ENCODE assay signal across 8 cellular contexts in the genomic region with DNA sequence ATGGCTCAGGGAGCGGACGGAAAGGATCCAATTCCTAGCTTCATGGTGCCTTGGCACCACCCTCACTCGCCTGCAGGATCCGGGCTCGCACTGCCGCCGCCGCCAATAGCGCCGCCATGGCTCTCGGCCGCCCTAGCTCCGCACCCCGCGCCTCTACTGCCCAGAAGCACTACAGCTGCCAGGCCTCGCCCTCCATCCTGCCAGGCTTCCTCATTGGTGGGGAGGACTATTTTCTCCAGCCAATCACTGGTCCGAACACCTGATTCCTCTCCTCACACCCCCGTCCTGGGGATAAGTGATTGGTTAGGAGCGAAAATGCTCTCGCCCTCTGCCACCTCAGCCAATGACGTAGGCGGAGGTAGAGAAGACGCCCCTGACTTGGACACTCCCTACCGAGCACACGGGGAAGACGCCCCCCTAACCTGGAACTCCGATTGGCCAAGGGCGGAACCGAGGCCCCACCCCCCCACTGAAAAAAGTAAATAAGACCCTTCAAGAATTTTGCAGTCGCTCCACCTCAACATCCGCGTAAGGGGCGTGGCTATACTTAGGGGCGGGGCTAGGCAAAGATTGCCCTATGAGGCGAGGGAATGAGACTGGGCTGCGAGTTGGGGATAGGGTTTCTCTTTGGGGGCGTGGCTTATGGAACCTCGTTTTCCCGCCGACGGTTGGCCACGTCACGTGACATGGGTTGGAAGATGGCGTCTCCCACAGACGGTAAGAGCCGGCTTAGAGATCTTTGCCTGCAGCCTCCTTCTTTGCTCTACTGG. TPM values are rescaled to one million over a fixed set of nuclear protein-coding genes. Genes with fewer than 3 reads are reported as not detected.
A peak's percentile ranks its signal among the peaks of the same experiment; 100 is the strongest.
DNase-seq lines count a peak whose midpoint lies in the region; ATAC-seq and TF ChIP-seq lines count a peak whose summit lies in the region.

A gene (minus strand): TSS at position 177 of the 770 bp plus-strand sequence. CDS start 59 bp downstream, at position 118.
A gene with protein sequence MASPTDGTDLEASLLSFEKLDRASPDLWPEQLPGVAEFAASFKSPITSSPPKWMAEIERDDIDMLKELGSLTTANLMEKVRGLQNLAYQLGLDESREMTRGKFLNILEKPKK (plus strand): TSS at position 680 of the 770 bp plus-strand sequence. CDS start 19 bp downstream, at position 699.

- POLR2A ChIA-PET in activated B cell treated with CpG ODN at 0.5 μM for 24 hours (lab: Charles Lee), result interaction anchor here (0.6 to 0.9 kb wide), 3 partner anchors 317 to 1026 kb away, joined by 3 to 5 read pairs (median 3); a partner anchor contains a TSS

- H3K27me3 Mint-ChIP-seq in activated B cell treated with CpG ODN at 0.5 μM for 24 hours (no peaks in the 10 kb centered on the region), immature natural killer cell (ENCODE audit: low read depth in 3 of 3) (peaks cover 6 to 14% (median 8%) of the 10 kb centered on the region in 3 donors)

- peak within 1 kb of the TSS; percentile 93 for H3K27ac Mint-ChIP-seq in activated B cell treated with CpG ODN at 0.5 μM for 24 hours
- peak within 1 kb of the TSS; percentile 81 to 97 (median 92) for H3K27ac Mint-ChIP-seq in immature natural killer cell

- H3K36me3 Mint-ChIP-seq in activated B cell treated with CpG ODN at 0.5 μM for 24 hours (ENCODE audit: low read depth), result peaks cover 18% of the 10 kb centered on the region
- peaks cover 0 to 10% (median 5%) of the 10 kb centered on the region in 3 donors for H3K36me3 Mint-ChIP-seq in immature natural killer cell

- H3K4me3 Mint-ChIP-seq in activated B cell treated with CpG ODN at 0.5 μM for 24 hours (peak within 1 kb of the TSS; percentile 99), immature natural killer cell (peak within 1 kb of the TSS; percentile 94 to 100 (median 96))

- intact Hi-C loops in activated B cell treated with CpG ODN at 0.5 μM for 24 hours (cut with micrococcal nuclease), result loop anchor here (1.0 to 10.0 kb wide), 10 partner anchors 65 to 1057 kb away; a partner anchor contains a TSS

- H3K9me3 Mint-ChIP-seq in activated B cell treated with CpG ODN at 0.5 μM for 24 hours, result no peaks in the 10 kb centered on the region
- H3K9me3 Mint-ChIP-seq in immature natural killer cell, result no peaks in the 10 kb centered on the region

- DNase-seq in AG10803 (ENCODE audit: low read depth) (peak; percentile 100), NCI-H345 (lab: John Stamatoyannopoulos, UW) (peak; percentile 100), activated B cell treated with CpG ODN at 0.5 μM for 24 hours (peak; percentile 94), caudate nucleus (lab: John Stamatoyannopoulos, UW) (peak; percentile 96 to 100 (median 100)), immature natural killer cell (peak; percentile 99 to 100 (median 100)), smooth muscle cell of the brain vasculature (ENCODE audit: low read depth, low spot score) (peak; percentile 100)

- TF ChIP-seq CTCF in AG10803 (conservative IDR thresholded peaks at IDR 0.05; ENCODE audit: low read length), result no peak
- TF ChIP-seq CTCF in activated B cell treated with CpG ODN at 0.5 μM for 24 hours (IDR thresholded peaks at IDR 0.05), result no peak

- H3K27ac ChIP-seq in caudate nucleus (ENCODE audit: low read depth, low read length), result peak within 1 kb of the TSS; percentile 92

- ATAC-seq in GM19023 (IDR thresholded peaks at IDR 0.05; ENCODE audit: unreplicated experiment) (peak; percentile 94), HG03280 (IDR thresholded peaks at IDR 0.05; ENCODE audit: unreplicated experiment) (peak; percentile 90), activated B cell treated with CpG ODN at 0.5 μM for 24 hours (ENCODE audit: low read depth) (peak; percentile 87)

- CTCF ChIA-PET in activated B cell treated with CpG ODN at 0.5 μM for 24 hours (lab: Charles Lee), result no interaction called here

- peak within 1 kb of the TSS; percentile 92 for H3K4me3 ChIP-seq in AG10803 (ENCODE audit: low read length)

- H3K4me1 Mint-ChIP-seq in activated B cell treated with CpG ODN at 0.5 μM for 24 hours, result peaks cover 37% of the 10 kb centered on the region
- H3K4me1 Mint-ChIP-seq in immature natural killer cell, result peaks cover 39 to 54% of the 10 kb centered on the region in 2 donors

RNA-seq across cellular contexts. Expression of the first gene that starts in this region (rescaled TPM):
- total RNA-seq in activated B cell treated with CpG ODN at 0.5 μM for 24 hours, result 9.8 and 11.5 TPM in 2 replicates
- polyA plus RNA-seq in immature natural killer cell, result 10 to 100 TPM; 15.1 to 29.8 (median 20.3) TPM

RNA-seq across cellular contexts. Expression of the second gene that starts in this region (rescaled TPM):
- 7.6 and 12.4 TPM in 2 replicates for total RNA-seq in activated B cell treated with CpG ODN at 0.5 μM for 24 hours
- polyA plus RNA-seq in immature natural killer cell, result 10 to 100 TPM; 14.0 to 19.8 (median 16.3) TPM

Comparison
In these comparisons a context has a peak if more than half of its experiments do, and no peak if none do; other contexts are left out.
1. Peak in every context shown above with its lines: DNase-seq, ATAC-seq, H3K4me3 ChIP-seq and H3K27ac ChIP-seq.